In genomic region chr15:57463360-57463759, GRCh38 we compare ENCODE assay signal across 19 cellular contexts.
A peak's percentile ranks its signal among the peaks of the same experiment; 100 is the strongest.
DNase-seq lines count a peak whose midpoint lies in the region; FAIRE-seq lines count a peak whose summit lies in the region.
"Had no signal": no experiment of that assay in that cellular context is flagged by ENCODE, and none has a peak within 500 bp of the region (broad histone marks: within the 10 kb centered on the region; RNA-seq: fewer than 3 reads in every experiment).

No MANE protein-coding gene starts in this region.

- H3K27ac ChIP-seq in CD4-positive, alpha-beta memory T cell (ENCODE audit: low read depth, low read length) = no peak overlapping the region
- no peak overlapping the region for H3K27ac ChIP-seq in small intestine (ENCODE audit: low read depth in 1 of 2, low read length in 1 of 2)
- H3K27ac ChIP-seq: BLaER1 treated with 17β-estradiol and CSF1 and Interleukin-3, amounts not matched to agents 10 nM and 100 nM; Peyer's patch had no signal

- no peak overlapping the region for H3K4me3 ChIP-seq in CD4-positive, alpha-beta memory T cell (ENCODE audit: low read length in 2 of 2)
- H3K4me3 ChIP-seq in small intestine (ENCODE audit: low read depth in 1 of 2, low read length in 2 of 2) = no peak overlapping the region
- H3K4me3 ChIP-seq: BLaER1 treated with 17β-estradiol and CSF1 and Interleukin-3, amounts not matched to agents 10 nM and 100 nM; Peyer's patch had no signal

- no peak overlapping the region for H3K27ac Mint-ChIP-seq in CD4-positive, alpha-beta memory T cell
- H3K27ac Mint-ChIP-seq: CD8-positive, alpha-beta memory T cell had no signal

- no peaks in the 10 kb centered on the region for H3K27me3 ChIP-seq in CD4-positive, alpha-beta memory T cell (ENCODE audit: insufficient read depth, low read length)
- no peaks in the 10 kb centered on the region for H3K27me3 ChIP-seq in small intestine (ENCODE audit: control insufficient read depth in 2 of 2, insufficient read depth in 2 of 2, low read length in 2 of 2)
- H3K27me3 ChIP-seq: BLaER1 treated with 17β-estradiol and CSF1 and Interleukin-3, amounts not matched to agents 10 nM and 100 nM; Peyer's patch had no signal

- FAIRE-seq in urothelium cell line (lab: Jason Lieb, UNC) (peak; percentile 50), small intestine (lab: Jason Lieb, UNC) (no peak)
- FAIRE-seq: GM12891, H1 had no signal

- no peaks in the 10 kb centered on the region for H3K4me1 Mint-ChIP-seq in CD4-positive, alpha-beta memory T cell
- H3K4me1 Mint-ChIP-seq: CD8-positive, alpha-beta memory T cell had no signal

- H3K9me3 ChIP-seq in CD4-positive, alpha-beta memory T cell (ENCODE audit: control insufficient read depth in 1 of 2, low read length in 2 of 2) = no peaks in the 10 kb centered on the region
- no peaks in the 10 kb centered on the region for H3K9me3 ChIP-seq in small intestine (ENCODE audit: control insufficient read depth, low read depth)
- H3K9me3 ChIP-seq: Peyer's patch had no signal

- CTCF ChIA-PET in CD4-positive, alpha-beta memory T cell (lab: Charles Lee; ENCODE audit: partially characterized antibody) = no interaction called here

- intact Hi-C loops in head of caudate nucleus (cut with DNase I) = no loop called here
- intact Hi-C loops in CD4-positive, alpha-beta memory T cell (cut with micrococcal nuclease) = no loop called here

- peaks cover 0 to 4% (median 0%) of the 10 kb centered on the region in 8 donors for H3K9me3 Mint-ChIP-seq in CD4-positive, alpha-beta memory T cell
- H3K9me3 Mint-ChIP-seq: CD8-positive, alpha-beta memory T cell had no signal

- DNase-seq in anterior cingulate cortex (lab: John Stamatoyannopoulos, UW) = peak in 42 of 58 donors; percentile 5 to 84 (median 34)
- peak in 35 of 42 donors; percentile 6 to 79 (median 40) for DNase-seq in head of caudate nucleus
- peak in 39 of 56 donors; percentile 1 to 82 (median 17) for DNase-seq in nucleus accumbens (lab: John Stamatoyannopoulos, UW)
- DNase-seq in urothelium cell line (ENCODE audit: low spot score) = no peak
- no peak for DNase-seq in CD4-positive, alpha-beta memory T cell
- DNase-seq in small intestine = no peak
- no peak for DNase-seq in NCI-H526 (lab: John Stamatoyannopoulos, UW)
- DNase-seq: CD8-positive, alpha-beta memory T cell; DMS53; EL; MM.1S; NCI-H1092; NCI-H146; NCI-H2081; NCI-H446 treated with DMSO at 0.1 percent for 48 hours; Peyer's patch had no signal

- peaks cover 5 to 9% of the 10 kb centered on the region in 2 donors for H3K27me3 Mint-ChIP-seq in CD4-positive, alpha-beta memory T cell

- no peak overlapping the region for H3K4me3 Mint-ChIP-seq in CD4-positive, alpha-beta memory T cell
- H3K4me3 Mint-ChIP-seq: CD8-positive, alpha-beta memory T cell had no signal

- no peaks in the 10 kb centered on the region for H3K36me3 ChIP-seq in CD4-positive, alpha-beta memory T cell (ENCODE audit: insufficient read depth, low read length)
- H3K36me3 ChIP-seq in small intestine (ENCODE audit: control insufficient read depth in 2 of 2, insufficient read depth in 2 of 2, low read length in 2 of 2) = no peaks in the 10 kb centered on the region
- H3K36me3 ChIP-seq: BLaER1 treated with 17β-estradiol and CSF1 and Interleukin-3, amounts not matched to agents 10 nM and 100 nM; Peyer's patch had no signal

- no peaks in the 10 kb centered on the region for H3K36me3 Mint-ChIP-seq in CD4-positive, alpha-beta memory T cell
- H3K36me3 Mint-ChIP-seq: CD8-positive, alpha-beta memory T cell had no signal

- no peaks in the 10 kb centered on the region for H3K4me1 ChIP-seq in CD4-positive, alpha-beta memory T cell (ENCODE audit: insufficient read depth, low read length)
- H3K4me1 ChIP-seq in small intestine (ENCODE audit: control insufficient read depth in 2 of 2, insufficient read depth in 1 of 2, low read depth in 1 of 2, low read length in 1 of 2) = no peaks in the 10 kb centered on the region
- H3K4me1 ChIP-seq: Peyer's patch had no signal

- 88 to 92% (median 89%) methylated on average over 7 of the region's 7 CpGs for WGBS in small intestine, 3 donors

- POLR2A ChIA-PET in CD4-positive, alpha-beta memory T cell (lab: Charles Lee; ENCODE audit: partially characterized antibody) = no interaction called here

Comparison
In these comparisons a context has a peak if more than half of its experiments do, and no peak if none do; other contexts are left out.
1. DNase-seq: peak in anterior cingulate cortex (42 of 58), head of caudate nucleus (35 of 42) and nucleus accumbens (39 of 56); none in urothelium cell line (single experiment), CD4-positive, alpha-beta memory T cell (0 of 5), small intestine (single experiment) and NCI-H526 (0 of 2).